Comparison of ENCODE assay signal across 8 cellular contexts in genomic region chr19:7888145-7888825, GRCh38. TPM values are rescaled to one million over a fixed set of nuclear protein-coding genes. Genes with fewer than 3 reads are reported as not detected.
DNase-seq lines count a peak whose midpoint lies in the region; ATAC-seq and TF ChIP-seq lines count a peak whose summit lies in the region.

Gene LRRC8E, plus strand, starts transcription at chr19:7888510. Its CDS starts 7,094 bp downstream, at chr19:7895604.

- intact Hi-C loops in ovary (cut with DNase I): no loop called here

- peaks cover 9% of the 10 kb centered on the region for H3K27me3 Mint-ChIP-seq in T-helper 2 cell treated with Interferon-gamma antibody and Interleukin-4, amounts not matched to agents 5 μg/mL and 100 μg/mL, for 36 hours (ENCODE audit: low read depth)

- ATAC-seq in HG03196 (IDR thresholded peaks at IDR 0.05; ENCODE audit: unreplicated experiment) (no peak), HG02588 (IDR thresholded peaks at IDR 0.05; ENCODE audit: unreplicated experiment) (no peak)

- TF ChIP-seq CTCF in fibroblast of pulmonary artery (IDR thresholded peaks at IDR 0.05; ENCODE audit: low read length, missing control alignments): no peak
- TF ChIP-seq CTCF in ovary (IDR thresholded peaks at IDR 0.05): no peak

- H3K27ac ChIP-seq in ovary: no peak within 1 kb of the TSS

- no peaks in the 10 kb centered on the region for H3K27me3 ChIP-seq in ovary

- peak; percentile 39 for DNase-seq in T-helper 2 cell treated with Interferon-gamma antibody and Interleukin-4, amounts not matched to agents 5 μg/mL and 100 μg/mL, for 36 hours (ENCODE audit: low spot score)
- DNase-seq in T-helper 2 cell (no peak), fibroblast of pulmonary artery (ENCODE audit: low read depth) (peak; percentile 53), ovary (peak in 3 of 5 donors; percentile 17 to 43 (median 33)), NK-92 (lab: John Stamatoyannopoulos, UW; ENCODE audit: unreplicated experiment) (no peak)
- peak; percentile 29 for DNase-seq in activated CD4-positive, alpha-beta T cell treated with anti-CD3 and anti-CD28 coated beads, Interleukin-2, amount 50 U/mL, for 1 hour

- WGBS in ovary, 3 donors: 11 to 21% (median 11%) methylated on average over 25 to 53 of the region's 53 CpGs

- no peak for TF ChIP-seq POLR2A in ovary (IDR thresholded peaks at IDR 0.05)

- H3K9me3 ChIP-seq in ovary: no peaks in the 10 kb centered on the region

- H3K4me1 Mint-ChIP-seq in T-helper 2 cell treated with Interferon-gamma antibody and Interleukin-4, amounts not matched to agents 5 μg/mL and 100 μg/mL, for 36 hours (ENCODE audit: low read depth): no peaks in the 10 kb centered on the region

- no peaks in the 10 kb centered on the region for H3K36me3 ChIP-seq in ovary

- H3K4me1 ChIP-seq in ovary (ENCODE audit: insufficient read depth): no peaks in the 10 kb centered on the region

- H3K4me3 Mint-ChIP-seq in T-helper 2 cell treated with Interferon-gamma antibody and Interleukin-4, amounts not matched to agents 5 μg/mL and 100 μg/mL, for 36 hours: no peak within 1 kb of the TSS

- H3K4me3 ChIP-seq in fibroblast of pulmonary artery (replicated peaks; ENCODE audit: low read depth, low read length): peak within 1 kb of the TSS; percentile 70
- no peak within 1 kb of the TSS for H3K4me3 ChIP-seq in ovary

- H3K27ac Mint-ChIP-seq in T-helper 2 cell treated with Interferon-gamma antibody and Interleukin-4, amounts not matched to agents 5 μg/mL and 100 μg/mL, for 36 hours: no peak within 1 kb of the TSS

- no peaks in the 10 kb centered on the region for H3K36me3 Mint-ChIP-seq in T-helper 2 cell treated with Interferon-gamma antibody and Interleukin-4, amounts not matched to agents 5 μg/mL and 100 μg/mL, for 36 hours (ENCODE audit: low read depth)

- no peak for TF ChIP-seq EP300 in ovary (IDR thresholded peaks at IDR 0.05)

- H3K9me3 Mint-ChIP-seq in T-helper 2 cell treated with Interferon-gamma antibody and Interleukin-4, amounts not matched to agents 5 μg/mL and 100 μg/mL, for 36 hours: no peaks in the 10 kb centered on the region

RNA-seq across cellular contexts. Expression of gene LRRC8E, which starts in this region (rescaled TPM):
- total RNA-seq in ovary: 1 to 10 TPM in 1 of 7 donors, under 1 TPM in 4, not detected in 2; 0.10 to 2.1 (median 0.72) TPM
- polyA plus RNA-seq in ovary: under 1 TPM; 0.13 to 0.97 TPM

Comparison
In these comparisons a context has a peak if more than half of its experiments do, and no peak if none do; other contexts are left out.
1. DNase-seq: peak in T-helper 2 cell treated with Interferon-gamma antibody and Interleukin-4, amounts not matched to agents 5 μg/mL and 100 μg/mL, for 36 hours (single experiment), activated CD4-positive, alpha-beta T cell treated with anti-CD3 and anti-CD28 coated beads, Interleukin-2, amount 50 U/mL, for 1 hour (single experiment), fibroblast of pulmonary artery (single experiment) and ovary (3 of 5); none in T-helper 2 cell (0 of 5) and NK-92 (single experiment).